Comparison of ENCODE assay signal across 15 cellular contexts in genomic region chr21:44425307-44425894, GRCh38. TPM values are rescaled to one million over a fixed set of nuclear protein-coding genes. Genes with fewer than 3 reads are reported as not detected.
A peak's percentile ranks its signal among the peaks of the same experiment; 100 is the strongest.
DNase-seq lines count a peak whose midpoint lies in the region; ATAC-seq, FAIRE-seq and TF ChIP-seq lines count a peak whose summit lies in the region.
"Had no signal": no experiment of that assay in that cellular context is flagged by ENCODE, and none has a peak within 500 bp of the region (broad histone marks: within the 10 kb centered on the region; RNA-seq: fewer than 3 reads in every experiment).

No MANE protein-coding gene starts in this region.

- TF ChIP-seq CTCF in 22Rv1 (IDR thresholded peaks at IDR 0.05), result no peak
- TF ChIP-seq CTCF in D721Med (IDR thresholded peaks at IDR 0.05; ENCODE audit: insufficient read depth, missing control alignments), result no peak

- no peak for ATAC-seq in natural killer cell treated with Interleukin-12 subunit alpha and Interleukin-12 subunit beta and Interleukin-15 and Interleukin-18, amount 100 ng/mL, for 72 hours

- TF ChIP-seq POLR2A in GM15510 (IDR thresholded peaks at IDR 0.05; ENCODE audit: borderline replicate concordance, extremely low read depth, insufficient read length), result peak; percentile 48

- no peak for FAIRE-seq in D721Med (lab: Jason Lieb, UNC)
- FAIRE-seq: urothelium cell line had no signal

- H3K4me3 Mint-ChIP-seq in natural killer cell treated with Interleukin-12 subunit alpha and Interleukin-12 subunit beta and Interleukin-15 and Interleukin-18, amount 100 ng/mL, for 72 hours, result no peak overlapping the region
- H3K4me3 Mint-ChIP-seq: HFFc6 had no signal

- H3K27ac ChIP-seq in 22Rv1, result peak overlapping the region; percentile 91
- H3K27ac ChIP-seq: cardiac muscle cell, esophagus muscularis mucosa had no signal

- peaks cover 0 to 5% of the 10 kb centered on the region in 2 donors for H3K4me1 Mint-ChIP-seq in natural killer cell treated with Interleukin-12 subunit alpha and Interleukin-12 subunit beta and Interleukin-15 and Interleukin-18, amount 100 ng/mL, for 72 hours (ENCODE audit: low read depth in 2 of 2)

- no peaks in the 10 kb centered on the region for H3K27me3 Mint-ChIP-seq in natural killer cell treated with Interleukin-12 subunit alpha and Interleukin-12 subunit beta and Interleukin-15 and Interleukin-18, amount 100 ng/mL, for 72 hours

- H3K27ac Mint-ChIP-seq in natural killer cell treated with Interleukin-12 subunit alpha and Interleukin-12 subunit beta and Interleukin-15 and Interleukin-18, amount 100 ng/mL, for 72 hours, result no peak overlapping the region
- H3K27ac Mint-ChIP-seq: HFFc6 had no signal

- H3K36me3 Mint-ChIP-seq in natural killer cell treated with Interleukin-12 subunit alpha and Interleukin-12 subunit beta and Interleukin-15 and Interleukin-18, amount 100 ng/mL, for 72 hours, result no peaks in the 10 kb centered on the region

- peaks cover 3% of the 10 kb centered on the region for H3K9me3 Mint-ChIP-seq in natural killer cell treated with Interleukin-12 subunit alpha and Interleukin-12 subunit beta and Interleukin-15 and Interleukin-18, amount 100 ng/mL, for 72 hours

- DNase-seq in UCSD-AML1 (lab: John Stamatoyannopoulos, UW; ENCODE audit: unreplicated experiment), result peak; percentile 86
- DNase-seq in left kidney (ENCODE audit: low read depth, low spot score), result peak; percentile 18
- no peak for DNase-seq in GM19238 (ENCODE audit: insufficient read length, low spot score)
- DNase-seq in activated CD8-positive, alpha-beta memory T cell treated with anti-CD3 and anti-CD28 coated beads for 24 hours, result no peak
- no peak for DNase-seq in natural killer cell treated with Interleukin-12 subunit alpha and Interleukin-12 subunit beta and Interleukin-15 and Interleukin-18, amount 100 ng/mL, for 72 hours (ENCODE audit: low spot score)
- no peak for DNase-seq in D721Med (ENCODE audit: insufficient read length, low spot score)
- DNase-seq: activated CD4-positive, alpha-beta T cell treated with anti-CD3 and anti-CD28 coated beads for 1 hour; HFFc6; Kasumi-1; NCI-H446 treated with DMSO at 0.1 percent for 48 hours had no signal

RNA-seq across cellular contexts. Expression of gene LRRC3, which starts 29.9 kb away (rescaled TPM):
- total RNA-seq in natural killer cell treated with Interleukin-12 subunit alpha and Interleukin-12 subunit beta and Interleukin-15 and Interleukin-18, amount 100 ng/mL, for 72 hours, result under 1 TPM; 0.45 to 0.88 TPM
- total RNA-seq: HFFc6 had no signal

Comparison
In these comparisons a context has a peak if more than half of its experiments do, and no peak if none do; other contexts are left out.
1. DNase-seq: peak in UCSD-AML1 (single experiment) and left kidney (single experiment); none in GM19238 (single experiment), activated CD8-positive, alpha-beta memory T cell treated with anti-CD3 and anti-CD28 coated beads for 24 hours (single experiment), natural killer cell treated with Interleukin-12 subunit alpha and Interleukin-12 subunit beta and Interleukin-15 and Interleukin-18, amount 100 ng/mL, for 72 hours (single experiment) and D721Med (single experiment).